ENCODE assay signal across 8 cellular contexts in genomic region chr4:15396157-15396800, GRCh38. TPM values are rescaled to one million over a fixed set of nuclear protein-coding genes. Genes with fewer than 3 reads are reported as not detected.
DNase-seq lines count a peak whose midpoint lies in the region; ATAC-seq and TF ChIP-seq lines count a peak whose summit lies in the region.

No MANE protein-coding gene starts in this region.

- CTCF ChIA-PET in RWPE1 (lab: Yijun Ruan, JAX) = interaction anchor here (0.7 to 1.1 kb wide), 4 partner anchors 11 to 104 kb away, joined by 3 to 7 read pairs (median 4); no protein-coding TSS in a partner anchor
- CTCF ChIA-PET in activated naive CD4-positive, alpha-beta T cell treated with anti-CD3 and anti-CD28 coated beads for 36 hours (lab: Charles Lee) = interaction anchor here (0.5 to 8.6 kb wide), 32 partner anchors 10 to 606 kb away, joined by 3 to 134 read pairs (median 4); no protein-coding TSS in a partner anchor

- no peak overlapping the region for H3K27ac ChIP-seq in RWPE1

- peaks cover 26% of the 10 kb centered on the region for H3K4me1 Mint-ChIP-seq in activated naive CD4-positive, alpha-beta T cell treated with anti-CD3 and anti-CD28 coated beads for 36 hours (ENCODE audit: low read depth)

- peak; percentile 74 for ATAC-seq in GM21367 (IDR thresholded peaks at IDR 0.05; ENCODE audit: unreplicated experiment)
- ATAC-seq in HG03558 (IDR thresholded peaks at IDR 0.05; ENCODE audit: extremely low read depth, unreplicated experiment) = peak; percentile 81
- ATAC-seq in left ventricle myocardium superior = peak; percentile 55
- ATAC-seq in GM18873 (IDR thresholded peaks at IDR 0.05; ENCODE audit: low FRiP score, unreplicated experiment) = no peak

- H3K4me3 Mint-ChIP-seq in activated naive CD4-positive, alpha-beta T cell treated with anti-CD3 and anti-CD28 coated beads for 36 hours = no peak overlapping the region

- no peaks in the 10 kb centered on the region for H3K36me3 Mint-ChIP-seq in activated naive CD4-positive, alpha-beta T cell treated with anti-CD3 and anti-CD28 coated beads for 36 hours (ENCODE audit: low read depth)

- POLR2A ChIA-PET in RWPE1 (lab: Yijun Ruan, JAX; ENCODE audit: low non-redundant PET) = no interaction called here

- no peak; the same call in 1 of the 2 replicates for TF ChIP-seq CTCF in RWPE1 (conservative IDR thresholded peaks at IDR 0.05; ENCODE audit: low read depth)

- H3K9me3 Mint-ChIP-seq in activated naive CD4-positive, alpha-beta T cell treated with anti-CD3 and anti-CD28 coated beads for 36 hours = no peaks in the 10 kb centered on the region

- intact Hi-C loops in activated naive CD4-positive, alpha-beta T cell treated with anti-CD3 and anti-CD28 coated beads for 36 hours (cut with micrococcal nuclease) = loop anchor here (1.0 to 5.0 kb wide), 5 partner anchors 34 to 254 kb away; no protein-coding TSS in a partner anchor
- intact Hi-C loops in left ventricle myocardium superior (cut with micrococcal nuclease) = no loop called here

- no peaks in the 10 kb centered on the region for H3K27me3 Mint-ChIP-seq in activated naive CD4-positive, alpha-beta T cell treated with anti-CD3 and anti-CD28 coated beads for 36 hours (ENCODE audit: low read depth)

- no peak overlapping the region for H3K27ac Mint-ChIP-seq in activated naive CD4-positive, alpha-beta T cell treated with anti-CD3 and anti-CD28 coated beads for 36 hours

- DNase-seq in Daoy (ENCODE audit: low read depth) = peak; percentile 45
- DNase-seq in RWPE1 (ENCODE audit: low spot score) = peak; percentile 17
- peak; percentile 79 for DNase-seq in activated naive CD4-positive, alpha-beta T cell treated with anti-CD3 and anti-CD28 coated beads for 36 hours
- DNase-seq in left ventricle myocardium superior = peak; percentile 37
- DNase-seq in stimulated activated CD4-positive, alpha-beta T cell treated with anti-CD3 and anti-CD28 coated beads, Interleukin-12 subunit alpha, Interleukin-12 subunit beta, amount 100 ng/mL, for 48 hours (ENCODE audit: low read depth in 2 of 3, low spot score in 1 of 3) = peak; percentile 10 to 64 (median 45)

RNA-seq across cellular contexts. Expression of gene C1QTNF7, which starts 31.6 kb away (rescaled TPM):
- not detected in 2 replicates for total RNA-seq in Daoy (2014; rRNA removed; shearing (Covaris generic))
- total RNA-seq in activated naive CD4-positive, alpha-beta T cell treated with anti-CD3 and anti-CD28 coated beads for 36 hours = not detected
- 3.1 TPM for total RNA-seq in left ventricle myocardium superior

Comparison
In these comparisons a context has a peak if more than half of its experiments do, and no peak if none do; other contexts are left out.
1. DNase-seq: peak in every context shown above with its lines; median percentile 79 in activated naive CD4-positive, alpha-beta T cell treated with anti-CD3 and anti-CD28 coated beads for 36 hours; 45 in Daoy; 45 in stimulated activated CD4-positive, alpha-beta T cell treated with anti-CD3 and anti-CD28 coated beads, Interleukin-12 subunit alpha, Interleukin-12 subunit beta, amount 100 ng/mL, for 48 hours; 37 in left ventricle myocardium superior; 17 in RWPE1.